ENCODE assay signal across 9 cellular contexts in genomic region chr2:29000481-29000880, GRCh38. TPM values are rescaled to one million over a fixed set of nuclear protein-coding genes. Genes with fewer than 3 reads are reported as not detected.
DNase-seq lines count a peak whose midpoint lies in the region; ATAC-seq and TF ChIP-seq lines count a peak whose summit lies in the region.
"Had no signal": no experiment of that assay in that cellular context is flagged by ENCODE, and none has a peak within 500 bp of the region (broad histone marks: within the 10 kb centered on the region; RNA-seq: fewer than 3 reads in every experiment).

No MANE protein-coding gene starts in this region.

- no peaks in the 10 kb centered on the region for H3K9me2 ChIP-seq in SU-DHL-6 (replicated peaks; ENCODE audit: insufficient read depth, low read length)

- no peaks in the 10 kb centered on the region for H4K20me1 ChIP-seq in SU-DHL-6 (ENCODE audit: low read depth, low read length)

- no peaks in the 10 kb centered on the region for H3K79me2 ChIP-seq in SU-DHL-6 (ENCODE audit: insufficient read depth, low read length)

- no peaks in the 10 kb centered on the region for H3K27me3 ChIP-seq in SU-DHL-6 (ENCODE audit: low read length)

- no peak overlapping the region for H3K9ac ChIP-seq in SU-DHL-6 (ENCODE audit: low read length)

- ATAC-seq in HG03060 (IDR thresholded peaks at IDR 0.05; ENCODE audit: low read depth, unreplicated experiment): peak; percentile 78

- DNase-seq in activated CD8-positive, alpha-beta memory T cell treated with anti-CD3 and anti-CD28 coated beads for 1 hour (ENCODE audit: extremely low read depth in 1 of 2, low read depth in 1 of 2): peak; percentile 21 to 25
- no peak for DNase-seq in activated CD8-positive, alpha-beta memory T cell treated with anti-CD3 and anti-CD28 coated beads, Interleukin-2, amount 50 U/mL, for 48 hours
- peak; percentile 85 for DNase-seq in cardiac septum (ENCODE audit: low spot score)
- no peak for DNase-seq in NCI-H2196 (lab: John Stamatoyannopoulos, UW; ENCODE audit: unreplicated experiment)
- DNase-seq in NCI-H1092 treated with DMSO at 0.1 percent for 48 hours (lab: John Stamatoyannopoulos, UW): no peak
- DNase-seq in SW480 (ENCODE audit: low spot score): no peak

- TF ChIP-seq CTCF in SU-DHL-6 (IDR thresholded peaks at IDR 0.05; ENCODE audit: insufficient read depth, low read length, poor library complexity, severe bottlenecking): no peak

- H3K4me2 ChIP-seq in SU-DHL-6 (ENCODE audit: low read depth, low read length, poor library complexity, severe bottlenecking): no peak overlapping the region

- H3K27ac ChIP-seq in SU-DHL-6 (ENCODE audit: low read depth, low read length): no peak overlapping the region
- H3K27ac ChIP-seq: epithelial cell of prostate had no signal

- no peaks in the 10 kb centered on the region for H3K9me3 ChIP-seq in SU-DHL-6 (ENCODE audit: insufficient read depth, low read length)

- H2AFZ ChIP-seq in SU-DHL-6 (ENCODE audit: low read depth, low read length, severe bottlenecking): peak overlapping the region; percentile 65

- no peaks in the 10 kb centered on the region for H3F3A ChIP-seq in SU-DHL-6 (ENCODE audit: insufficient read depth)

- H3K4me3 ChIP-seq in SU-DHL-6 (ENCODE audit: insufficient read depth, low read length, poor library complexity, severe bottlenecking): no peak overlapping the region

- no peaks in the 10 kb centered on the region for H3K36me3 ChIP-seq in SU-DHL-6 (ENCODE audit: low read length)

- intact Hi-C loops in cardiac septum (cut with DNase I): no loop called here

RNA-seq across cellular contexts. Expression of gene TOGARAM2, which starts 19.4 kb away (rescaled TPM):
- total RNA-seq in cardiac septum: 0.48 TPM

Comparison
In these comparisons a context has a peak if more than half of its experiments do, and no peak if none do; other contexts are left out.
1. DNase-seq: peak in activated CD8-positive, alpha-beta memory T cell treated with anti-CD3 and anti-CD28 coated beads for 1 hour (2 of 2) and cardiac septum (single experiment); none in activated CD8-positive, alpha-beta memory T cell treated with anti-CD3 and anti-CD28 coated beads, Interleukin-2, amount 50 U/mL, for 48 hours (single experiment), NCI-H2196 (single experiment), NCI-H1092 treated with DMSO at 0.1 percent for 48 hours (single experiment) and SW480 (single experiment).